1 cellular context compared by ENCODE assay signal in the genomic region with DNA sequence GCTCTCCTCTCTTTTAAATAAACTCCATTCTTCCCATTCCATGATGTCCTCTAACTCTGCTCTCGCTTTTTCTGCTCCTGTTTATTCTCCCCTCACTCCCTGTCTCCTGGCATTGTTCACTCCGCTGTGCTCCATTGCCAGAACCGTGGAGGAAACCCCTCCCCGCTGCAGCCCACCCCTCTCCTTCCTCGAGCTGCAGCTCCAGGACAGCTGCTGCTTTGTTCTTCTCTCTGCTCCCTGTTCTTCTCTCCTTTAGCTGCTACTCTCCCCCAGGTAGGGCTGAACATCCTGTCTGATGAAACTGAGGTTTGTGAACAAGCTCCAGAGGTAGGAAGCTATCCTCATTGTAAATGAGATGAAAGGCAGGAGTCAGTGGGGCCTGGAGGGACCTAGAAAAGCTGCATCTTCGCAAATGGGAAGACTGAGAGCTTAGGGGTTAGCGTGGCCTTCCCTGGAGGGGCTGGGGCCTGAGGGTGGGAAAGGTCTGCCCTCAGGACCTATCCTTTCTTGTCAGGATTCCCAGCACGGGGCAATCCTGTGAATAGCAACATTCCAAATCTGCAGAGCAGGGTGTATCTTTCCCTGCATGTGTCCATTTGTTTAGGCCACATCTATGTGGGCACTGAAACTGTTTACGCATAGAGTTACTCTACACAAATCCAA.
TF ChIP-seq lines count a peak whose summit lies in the region.

No MANE protein-coding gene starts in this region.

TF ChIP-seq in GM12878, 131 proteins besides CTCF, POLR2A, EP300 and RAD21:
- TF ChIP-seq, protein P1, sequence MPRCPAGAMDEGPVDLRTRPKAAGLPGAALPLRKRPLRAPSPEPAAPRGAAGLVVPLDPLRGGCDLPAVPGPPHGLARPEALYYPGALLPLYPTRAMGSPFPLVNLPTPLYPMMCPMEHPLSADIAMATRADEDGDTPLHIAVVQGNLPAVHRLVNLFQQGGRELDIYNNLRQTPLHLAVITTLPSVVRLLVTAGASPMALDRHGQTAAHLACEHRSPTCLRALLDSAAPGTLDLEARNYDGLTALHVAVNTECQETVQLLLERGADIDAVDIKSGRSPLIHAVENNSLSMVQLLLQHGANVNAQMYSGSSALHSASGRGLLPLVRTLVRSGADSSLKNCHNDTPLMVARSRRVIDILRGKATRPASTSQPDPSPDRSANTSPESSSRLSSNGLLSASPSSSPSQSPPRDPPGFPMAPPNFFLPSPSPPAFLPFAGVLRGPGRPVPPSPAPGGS (IDR thresholded peaks at IDR 0.05; ENCODE audit: borderline replicate concordance, insufficient read depth, low read depth, low read length, poor library complexity, severe bottlenecking) = no peak
- TF ChIP-seq FOXM1 (IDR thresholded peaks at IDR 0.05; ENCODE audit: low read depth, low read length) = no peak
- no peak for TF ChIP-seq TCF12 (IDR thresholded peaks at IDR 0.05; ENCODE audit: low read depth, low read length)
- no peak for TF ChIP-seq SREBF2 (IDR thresholded peaks at IDR 0.05; ENCODE audit: low read length)
- TF ChIP-seq SMAD5 (IDR thresholded peaks at IDR 0.05; ENCODE audit: low read depth) = no peak
